ENCODE assay signal across 16 cellular contexts in the genomic region with DNA sequence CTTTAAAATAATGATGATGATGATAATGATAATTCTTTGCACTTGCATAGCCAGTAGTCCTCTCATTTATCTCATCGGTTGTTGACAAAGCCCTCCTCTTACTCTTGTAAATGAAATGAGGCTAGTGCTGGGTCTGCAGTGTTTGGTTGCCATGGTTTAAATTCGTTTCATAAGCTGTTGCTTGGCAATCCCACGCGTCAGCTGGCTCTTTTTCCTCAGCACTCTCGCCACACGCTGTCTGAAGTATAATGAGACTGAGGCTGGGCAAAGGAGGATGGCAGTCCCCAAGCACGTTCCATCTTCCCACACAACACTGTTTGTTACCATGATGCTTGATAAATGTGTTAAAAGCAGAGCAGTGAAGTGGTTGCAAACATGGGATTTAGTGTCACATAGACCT.
DNase-seq lines count a peak whose midpoint lies in the region; ATAC-seq lines count a peak whose summit lies in the region.
"Had no signal": no experiment of that assay in that cellular context is flagged by ENCODE, and none has a peak within 500 bp of the region (broad histone marks: within the 10 kb centered on the region; RNA-seq: fewer than 3 reads in every experiment).

No MANE protein-coding gene starts in this region.

- DNase-seq in DMS53 (lab: John Stamatoyannopoulos, UW): peak; percentile 62
- no peak for DNase-seq in DMS53 treated with DMSO at 0.1 percent for 48 hours (lab: John Stamatoyannopoulos, UW; ENCODE audit: unreplicated experiment)
- peak; percentile 74 for DNase-seq in NCI-H2227 (lab: John Stamatoyannopoulos, UW; ENCODE audit: unreplicated experiment)
- peak; percentile 12 to 58 for DNase-seq in hippocampal formation (lab: John Stamatoyannopoulos, UW)
- peak; percentile 47 for DNase-seq in retina
- no peak for DNase-seq in AML-193 (lab: John Stamatoyannopoulos, UW)
- DNase-seq: 8988T; central memory CD4-positive, alpha-beta T cell; NCI-H2171; SIG-M5 had no signal

- ATAC-seq in HG02623 (IDR thresholded peaks at IDR 0.05; ENCODE audit: unreplicated experiment) (no peak), HG02884 (IDR thresholded peaks at IDR 0.05; ENCODE audit: unreplicated experiment) (no peak)
- ATAC-seq: activated CD4-positive, CD25-positive, alpha-beta regulatory T cell treated with anti-CD3 and anti-CD28 coated beads, Interleukin-2, amount 50 U/mL, for 24 hours; GM23338; left lobe of liver; stimulated activated effector memory CD8-positive, alpha-beta T cell treated with anti-CD3 and anti-CD28 coated beads, Interleukin-12 subunit alpha, Interleukin-12 subunit beta, amount 100 ng/mL, for 72 hours had no signal

Comparison
In these comparisons a context has a peak if more than half of its experiments do, and no peak if none do; other contexts are left out.
1. DNase-seq: peak in DMS53 (single experiment), NCI-H2227 (single experiment), hippocampal formation (2 of 2) and retina (single experiment); none in DMS53 treated with DMSO at 0.1 percent for 48 hours (single experiment) and AML-193 (0 of 2).